ENCODE assay signal across 17 cellular contexts in genomic region chr1:82318265-82318664, GRCh38.
"Had no signal": no experiment of that assay in that cellular context is flagged by ENCODE, and none has a peak within 500 bp of the region (broad histone marks: within the 10 kb centered on the region; RNA-seq: fewer than 3 reads in every experiment).

No MANE protein-coding gene starts in this region.

- H3K36me3 ChIP-seq: esophagus muscularis mucosa, gastrocnemius medialis, heart left ventricle, left ventricle myocardium inferior, neural progenitor cell, tibial nerve had no signal

- H3K4me1 ChIP-seq: esophagus muscularis mucosa, gastrocnemius medialis, heart left ventricle, left ventricle myocardium inferior, tibial nerve had no signal

- H3K27me3 ChIP-seq: esophagus muscularis mucosa, gastrocnemius medialis, heart left ventricle, neural progenitor cell, tibial nerve had no signal

- ATAC-seq: gastrocnemius medialis, heart left ventricle had no signal

- H3K9ac ChIP-seq: neural progenitor cell had no signal

- FAIRE-seq: endometrium, urothelium cell line had no signal

- H3K9me3 ChIP-seq: esophagus muscularis mucosa, gastrocnemius medialis, heart left ventricle, left ventricle myocardium inferior, tibial nerve had no signal

- H3K27ac ChIP-seq: esophagus muscularis mucosa, gastrocnemius medialis, heart left ventricle, left ventricle myocardium inferior, neural progenitor cell, tibial nerve had no signal

- H3K4me3 ChIP-seq: esophagus muscularis mucosa, gastrocnemius medialis, heart left ventricle, left ventricle myocardium inferior, neural progenitor cell, tibial nerve had no signal

- DNase-seq: activated B cell treated with CpG ODN at 0.5 μM for 24 hours; activated CD4-positive, alpha-beta memory T cell treated with anti-CD3 and anti-CD28 coated beads for 36 hours; activated CD4-positive, alpha-beta T cell treated with anti-CD3 and anti-CD28 coated beads for 4 hours; amygdala; cortex of kidney; gastrocnemius medialis; heart left ventricle; kidney glomerular epithelial cell; left ventricle myocardium inferior; naive B cell; T-helper 1 cell; T-helper 9 cell had no signal
